11 cellular contexts compared by ENCODE assay signal in the genomic region with DNA sequence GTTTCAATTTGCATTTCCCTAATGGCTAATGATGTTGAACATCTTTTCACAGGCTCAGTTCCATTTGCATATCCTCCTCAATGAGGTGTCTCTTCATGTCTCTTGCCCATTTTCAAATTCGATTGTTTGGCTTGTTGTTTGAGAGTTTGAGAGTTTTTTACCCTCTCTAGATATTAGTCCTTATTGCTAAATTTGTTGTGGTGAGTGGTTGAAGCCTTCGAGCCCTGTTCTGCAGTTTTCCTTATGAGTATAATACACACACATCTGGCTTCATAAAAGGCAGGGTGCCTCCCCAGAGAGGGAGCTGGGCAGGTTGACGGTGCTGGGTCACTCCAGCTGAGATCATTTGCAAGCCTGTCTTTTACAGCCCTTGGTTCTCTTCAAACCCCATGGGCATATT.
DNase-seq lines count a peak whose midpoint lies in the region; ATAC-seq and TF ChIP-seq lines count a peak whose summit lies in the region.
"Had no signal": no experiment of that assay in that cellular context is flagged by ENCODE, and none has a peak within 500 bp of the region (broad histone marks: within the 10 kb centered on the region; RNA-seq: fewer than 3 reads in every experiment).

No MANE protein-coding gene starts in this region.

- no TSS peak for BruUV-seq in OCI-LY7 (replicated peaks; lab: Mats Ljungman, UMichigan)

- H4K20me1 ChIP-seq in OCI-LY7 (ENCODE audit: insufficient read depth, low read length): no peaks in the 10 kb centered on the region

- H3K4me3 ChIP-seq in OCI-LY7 (ENCODE audit: low read depth, low read length, poor library complexity, severe bottlenecking): peak overlapping the region; percentile 59
- H3K4me3 ChIP-seq: HAP-1 had no signal

- no peaks in the 10 kb centered on the region for H3K79me2 ChIP-seq in OCI-LY7 (ENCODE audit: insufficient read depth, low read depth, low read length)

- DNase-seq in GM13977 (ENCODE audit: low spot score) (peak; percentile 50), OCI-LY7 (ENCODE audit: low spot score) (peak; percentile 47), dedifferentiated amniotic fluid mesenchymal stem cell (ENCODE audit: extremely low spot score) (no peak), NCI-H2196 treated with DMSO at 0.1 percent for 48 hours (lab: John Stamatoyannopoulos, UW; ENCODE audit: unreplicated experiment) (no peak), HuH-7.5 (ENCODE audit: low spot score) (no peak), SKM-1 (lab: John Stamatoyannopoulos, UW; ENCODE audit: unreplicated experiment) (no peak)
- DNase-seq: NCI-H1092 had no signal

- H3K4me2 ChIP-seq in OCI-LY7 (ENCODE audit: low read length): peak overlapping the region; percentile 72

- intact Hi-C loops in OCI-LY7 (cut with micrococcal nuclease; ENCODE audit: unreplicated experiment): no loop called here

- peak; percentile 43 for ATAC-seq in GM19452 (IDR thresholded peaks at IDR 0.05; ENCODE audit: unreplicated experiment)
- peak; percentile 46 for ATAC-seq in HG02973 (IDR thresholded peaks at IDR 0.05; ENCODE audit: unreplicated experiment)
- ATAC-seq: left lobe of liver had no signal

- POLR2A ChIA-PET in OCI-LY7 (lab: Charles Lee): interaction anchor here (0.6 to 2.7 kb wide), 5 partner anchors 11 to 60 kb away, joined by 3 to 31 read pairs (median 4); no protein-coding TSS in a partner anchor

- H3K9me3 ChIP-seq in OCI-LY7 (ENCODE audit: low read length): no peaks in the 10 kb centered on the region
- H3K9me3 ChIP-seq: HAP-1 had no signal

- H2AFZ ChIP-seq in OCI-LY7 (ENCODE audit: low read length): peak overlapping the region; percentile 93; the same call in 1 of the 2 replicates

- no peak for TF ChIP-seq CTCF in GM13977 (IDR thresholded peaks at IDR 0.05; ENCODE audit: extremely low read depth, insufficient read depth, missing control alignments)
- TF ChIP-seq CTCF in OCI-LY7 (conservative IDR thresholded peaks at IDR 0.05; ENCODE audit: low read length): no peak

- peak overlapping the region; percentile 77 for H3K27ac ChIP-seq in OCI-LY7 (ENCODE audit: low read depth, low read length, poor library complexity, severe bottlenecking)

- H3K36me3 ChIP-seq in OCI-LY7 (ENCODE audit: insufficient read depth, low read length): no peaks in the 10 kb centered on the region
- H3K36me3 ChIP-seq: HAP-1 had no signal

- H3K9me2 ChIP-seq in OCI-LY7 (ENCODE audit: insufficient read depth, low read length): no peaks in the 10 kb centered on the region

- in situ Hi-C loops in GM13977 (cut with MboI; ENCODE audit: low pct_unique_long_range_greater_than_20kb, low sequenced_read_pairs, unreplicated experiment): no loop called here

- CTCF ChIA-PET in OCI-LY7 (lab: Charles Lee; ENCODE audit: unreplicated experiment): interaction anchor here (0.9 to 1.7 kb wide), 3 partner anchors 16 to 270 kb away, joined by 3 to 5 read pairs (median 4); a partner anchor contains a TSS

- peaks cover 32% of the 10 kb centered on the region for H3K4me1 ChIP-seq in OCI-LY7 (ENCODE audit: insufficient read depth, low read length, poor library complexity, severe bottlenecking)
- H3K4me1 ChIP-seq: HAP-1 had no signal

Comparison
In these comparisons a context has a peak if more than half of its experiments do, and no peak if none do; other contexts are left out.
1. DNase-seq: peak in GM13977 (single experiment) and OCI-LY7 (single experiment); none in dedifferentiated amniotic fluid mesenchymal stem cell (single experiment), NCI-H2196 treated with DMSO at 0.1 percent for 48 hours (single experiment), HuH-7.5 (single experiment) and SKM-1 (single experiment).